Comparison of ENCODE assay signal across 16 cellular contexts in the genomic region with DNA sequence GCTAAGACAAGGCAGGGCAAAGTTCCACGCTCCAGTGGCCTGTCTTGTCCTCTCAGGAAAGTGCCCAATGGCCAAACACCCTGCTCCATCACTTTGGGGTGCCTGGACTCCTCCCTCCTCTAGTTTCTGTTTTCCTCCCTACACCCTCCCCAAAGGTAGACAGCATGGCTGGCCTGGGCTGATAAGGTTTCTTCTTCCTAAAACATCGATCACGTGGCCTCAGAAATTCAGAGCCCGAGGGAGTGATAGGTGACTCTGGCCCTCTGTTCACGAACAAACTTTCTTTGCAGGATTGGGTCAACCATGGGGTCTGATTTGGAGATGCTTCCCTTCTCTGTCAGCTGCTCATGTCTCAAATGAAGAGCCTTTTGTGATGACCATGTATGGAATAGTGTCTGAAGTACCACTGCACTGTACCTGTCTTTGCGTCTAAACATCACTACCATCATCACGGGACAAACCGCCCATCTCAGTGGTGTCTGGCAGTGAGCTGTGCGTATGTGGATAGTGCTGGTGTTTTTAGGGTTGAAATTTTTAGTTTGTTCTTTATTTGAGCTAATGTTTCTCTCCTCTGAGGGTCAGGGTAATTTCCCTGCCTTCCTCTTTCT. TPM values are rescaled to one million over a fixed set of nuclear protein-coding genes. Genes with fewer than 3 reads are reported as not detected.
DNase-seq lines count a peak whose midpoint lies in the region; ATAC-seq and TF ChIP-seq lines count a peak whose summit lies in the region.
"Had no signal": no experiment of that assay in that cellular context is flagged by ENCODE, and none has a peak within 500 bp of the region (broad histone marks: within the 10 kb centered on the region; RNA-seq: fewer than 3 reads in every experiment).

No MANE protein-coding gene starts in this region.

- H4K20me1 ChIP-seq in osteoblast (ENCODE audit: insufficient read depth, low read length) (peaks cover 61% of the 10 kb centered on the region), mammary epithelial cell (ENCODE audit: insufficient read depth, low read length) (no peaks in the 10 kb centered on the region)

- intact Hi-C loops in left ventricle myocardium inferior (cut with micrococcal nuclease) (no loop called here), Right ventricle myocardium superior (cut with DNase I) (no loop called here), ascending aorta (cut with DNase I) (loop anchor here (5.0 to 10.0 kb wide), 2 partner anchors 62 to 166 kb away; no protein-coding TSS in a partner anchor), mammary epithelial cell (cut with micrococcal nuclease) (loop anchor here (10.0 kb wide), 1 partner anchor 182 kb away; no protein-coding TSS in a partner anchor)

- CTCF ChIA-PET in mammary epithelial cell (lab: Charles Lee; ENCODE audit: low non-redundant PET): no interaction called here

- H3K27ac Mint-ChIP-seq in activated naive CD4-positive, alpha-beta T cell treated with anti-CD3 and anti-CD28 coated beads, Interleukin-2, amount 50 U/mL, for 72 hours: peak overlapping the region in 1 of 2 donors; percentile 87
- H3K27ac Mint-ChIP-seq: CD4-positive, alpha-beta memory T cell; natural killer cell had no signal

- peaks cover 5 to 25% of the 10 kb centered on the region in 2 donors for H3K36me3 Mint-ChIP-seq in activated naive CD4-positive, alpha-beta T cell treated with anti-CD3 and anti-CD28 coated beads, Interleukin-2, amount 50 U/mL, for 72 hours
- H3K36me3 Mint-ChIP-seq: natural killer cell had no signal

- H3K79me2 ChIP-seq in osteoblast (ENCODE audit: insufficient read depth, low read length) (peaks cover 100% of the 10 kb centered on the region), mammary epithelial cell (ENCODE audit: insufficient read depth, low read length) (peaks cover 100% of the 10 kb centered on the region)

- H3K36me3 ChIP-seq in left ventricle myocardium inferior (no peaks in the 10 kb centered on the region), ascending aorta (peaks cover 9 to 25% of the 10 kb centered on the region in 2 donors), osteoblast (ENCODE audit: insufficient read depth, low read length) (peaks cover 79% of the 10 kb centered on the region), mammary epithelial cell (ENCODE audit: insufficient read depth, low read length) (peaks cover 18% of the 10 kb centered on the region)
- H3K36me3 ChIP-seq: colonic mucosa had no signal

- no peak for ATAC-seq in Right ventricle myocardium superior (ENCODE audit: poor library complexity)
- ATAC-seq in activated naive CD4-positive, alpha-beta T cell treated with anti-CD3 and anti-CD28 coated beads, Interleukin-2, amount 50 U/mL, for 72 hours: no peak
- ATAC-seq: natural killer cell had no signal

- H3K9me3 ChIP-seq in left ventricle myocardium inferior (replicated peaks) (no peaks in the 10 kb centered on the region), ascending aorta (no peaks in the 10 kb centered on the region), osteoblast (ENCODE audit: low read depth, low read length) (no peaks in the 10 kb centered on the region), mammary epithelial cell (replicated peaks; ENCODE audit: insufficient read depth, low read length) (no peaks in the 10 kb centered on the region)
- H3K9me3 ChIP-seq: colonic mucosa had no signal

- H3K4me3 ChIP-seq in left ventricle myocardium inferior: no peak overlapping the region
- H3K4me3 ChIP-seq in ascending aorta: peak overlapping the region in 1 of 2 donors; percentile 15
- H3K4me3 ChIP-seq in osteoblast (ENCODE audit: insufficient read depth, low read length): no peak overlapping the region
- no peak overlapping the region for H3K4me3 ChIP-seq in mammary epithelial cell (replicated peaks in 1 of 3; ENCODE audit: insufficient read depth in 1 of 3, low read depth in 2 of 3, low read length in 3 of 3)
- H3K4me3 ChIP-seq: colonic mucosa had no signal

- dilution Hi-C loops in mammary epithelial cell (cut with HindIII; ENCODE audit: low sequenced_read_pairs): loop anchor here (5.0 kb wide), 1 partner anchor 39 kb away; no protein-coding TSS in a partner anchor

- H3K4me2 ChIP-seq in osteoblast (ENCODE audit: insufficient read depth, low read length) (no peak overlapping the region), mammary epithelial cell (ENCODE audit: insufficient read depth, low read depth, low read length) (no peak overlapping the region)
- H3K4me2 ChIP-seq: KMS-11 had no signal

- 83% methylated on average over 9 of the region's 9 CpGs for WGBS in mammary epithelial cell (ENCODE audit: low coverage, missing lambda C conversion rate)

- no peak for DNase-seq in left ventricle myocardium inferior
- DNase-seq in Right ventricle myocardium superior: no peak
- DNase-seq in ascending aorta (ENCODE audit: low spot score in 2 of 2): no peak
- no peak for DNase-seq in osteoblast (ENCODE audit: insufficient read length, low spot score, missing footprints)
- no peak for DNase-seq in activated naive CD4-positive, alpha-beta T cell treated with anti-CD3 and anti-CD28 coated beads, Interleukin-2, amount 50 U/mL, for 72 hours (ENCODE audit: low spot score in 2 of 2)
- no peak for DNase-seq in mammary epithelial cell
- DNase-seq in NCI-H524 (lab: John Stamatoyannopoulos, UW): no peak
- no peak for DNase-seq in NCI-H1694 treated with DMSO at 0.1 percent for 48 hours (lab: John Stamatoyannopoulos, UW)
- DNase-seq: activated gamma-delta T cell treated with Interleukin-2 at 50 U/mL for 16 hours; CD4-positive, alpha-beta memory T cell; colonic mucosa; natural killer cell; NCI-H1092; NCI-H526 treated with DMSO at 0.1 percent for 48 hours had no signal

- peak overlapping the region; percentile 53 for H3K27ac ChIP-seq in left ventricle myocardium inferior (replicated peaks)
- H3K27ac ChIP-seq in ascending aorta: peak overlapping the region; percentile 92 to 93
- H3K27ac ChIP-seq in osteoblast (ENCODE audit: low read depth, low read length): peak overlapping the region; percentile 62
- H3K27ac ChIP-seq in mammary epithelial cell (ENCODE audit: insufficient read depth, low read depth, low read length): no peak overlapping the region
- H3K27ac ChIP-seq: colonic mucosa, KMS-11 had no signal

- H3K9me3 Mint-ChIP-seq in activated naive CD4-positive, alpha-beta T cell treated with anti-CD3 and anti-CD28 coated beads, Interleukin-2, amount 50 U/mL, for 72 hours: peaks cover 0 to 4% of the 10 kb centered on the region in 2 donors
- H3K9me3 Mint-ChIP-seq: CD4-positive, alpha-beta memory T cell; natural killer cell had no signal

- no TSS peak for BruUV-seq in mammary epithelial cell (replicated peaks; lab: Mats Ljungman, UMichigan)

- no peaks in the 10 kb centered on the region for H3K27me3 ChIP-seq in left ventricle myocardium inferior (ENCODE audit: low read depth)
- H3K27me3 ChIP-seq in ascending aorta: no peaks in the 10 kb centered on the region
- no peaks in the 10 kb centered on the region for H3K27me3 ChIP-seq in osteoblast (ENCODE audit: insufficient read depth, low read length)
- H3K27me3 ChIP-seq in mammary epithelial cell (ENCODE audit: insufficient read depth, low read length): no peaks in the 10 kb centered on the region
- H3K27me3 ChIP-seq: colonic mucosa had no signal

- H3K4me1 ChIP-seq in left ventricle myocardium inferior: peaks cover 94% of the 10 kb centered on the region
- H3K4me1 ChIP-seq in ascending aorta: peaks cover 7 to 60% of the 10 kb centered on the region in 2 donors
- peaks cover 81% of the 10 kb centered on the region for H3K4me1 ChIP-seq in osteoblast (ENCODE audit: insufficient read depth, low read length)
- peaks cover 76% of the 10 kb centered on the region for H3K4me1 ChIP-seq in mammary epithelial cell (ENCODE audit: insufficient read depth, low read length)

- H2AFZ ChIP-seq in osteoblast (ENCODE audit: low read length) (no peak overlapping the region), mammary epithelial cell (ENCODE audit: low read depth, low read length) (no peak overlapping the region)

- no peak for TF ChIP-seq CTCF in left ventricle myocardium inferior (IDR thresholded peaks at IDR 0.05; ENCODE audit: borderline replicate concordance)
- TF ChIP-seq CTCF in ascending aorta (IDR thresholded peaks at IDR 0.05): no peak
- TF ChIP-seq CTCF in osteoblast (IDR thresholded peaks at IDR 0.05; ENCODE audit: extremely low read depth, low read depth, low read length): no peak
- TF ChIP-seq CTCF in mammary epithelial cell (conservative IDR thresholded peaks at IDR 0.05 in 1 of 2, IDR thresholded peaks at IDR 0.05 in 1 of 2; ENCODE audit: extremely low read depth in 1 of 2, insufficient read depth in 1 of 2, low read depth in 1 of 2, low read length in 2 of 2): no peak

- in situ Hi-C loops in mammary epithelial cell (cut with MboI; ENCODE audit: low sequenced_read_pairs in 2 of 2): no loop called here

- no peak overlapping the region for H3K9ac ChIP-seq in mammary epithelial cell (ENCODE audit: insufficient read depth, low read length)
- H3K9ac ChIP-seq: KMS-11 had no signal

RNA-seq across cellular contexts. Expression of a gene that starts 6.1 kb away (rescaled TPM):
- total RNA-seq in left ventricle myocardium inferior (85.0 TPM), Right ventricle myocardium superior (34.8 TPM), ascending aorta (237 TPM), osteoblast (109 and 156 TPM in 2 replicates), mammary epithelial cell (100 to 1,000 TPM; 163 to 339 TPM)
- 100 to 1,000 TPM in 1 of 2 donors, 10 to 100 TPM in 1; 60.8 to 124 TPM for total RNA-seq in activated naive CD4-positive, alpha-beta T cell treated with anti-CD3 and anti-CD28 coated beads, Interleukin-2, amount 50 U/mL, for 72 hours
- polyA plus RNA-seq in mammary epithelial cell: 71.2 TPM
- polyA minus RNA-seq in mammary epithelial cell: 276 TPM
- total RNA-seq: OCI-LY7 had no signal

Comparison
In these comparisons a context has a peak if more than half of its experiments do, and no peak if none do; other contexts are left out.
1. intact Hi-C loops: an anchor here in ascending aorta (5.0 to 10.0 kb wide) and mammary epithelial cell (10.0 kb wide); none called in left ventricle myocardium inferior and Right ventricle myocardium superior.